Comparison of ENCODE assay signal across 1 cellular context in genomic region chr3:53516339-53516738, GRCh38.
TF ChIP-seq lines count a peak whose summit lies in the region.

No MANE protein-coding gene starts in this region.

TF ChIP-seq in GM23338, 12 proteins besides CTCF, POLR2A, EP300 and RAD21 (continued from another document):
- TF ChIP-seq ZNF462 (CRISPR knock-in tag; IDR thresholded peaks at IDR 0.05): no peak
- no peak for TF ChIP-seq EZH2 (IDR thresholded peaks at IDR 0.05; ENCODE audit: low read depth, unreplicated experiment)
- TF ChIP-seq ZNF114 (CRISPR knock-in tag; IDR thresholded peaks at IDR 0.05): no peak
- no peak for TF ChIP-seq EZH2phosphoT487 (IDR thresholded peaks at IDR 0.05; ENCODE audit: unreplicated experiment)
- TF ChIP-seq POLR2AphosphoS5 (IDR thresholded peaks at IDR 0.05; ENCODE audit: low read depth): no peak
- no peak for TF ChIP-seq REST (IDR thresholded peaks at IDR 0.05; ENCODE audit: unreplicated experiment)
- no peak for TF ChIP-seq ZNF331 (CRISPR knock-in tag; IDR thresholded peaks at IDR 0.05; ENCODE audit: low read depth)
- no peak for TF ChIP-seq JUNB (IDR thresholded peaks at IDR 0.05; ENCODE audit: unreplicated experiment)
- TF ChIP-seq CREB1 (CRISPR knock-in tag; IDR thresholded peaks at IDR 0.05; ENCODE audit: low read depth): no peak
